ENCODE assay signal across 16 cellular contexts in the genomic region with DNA sequence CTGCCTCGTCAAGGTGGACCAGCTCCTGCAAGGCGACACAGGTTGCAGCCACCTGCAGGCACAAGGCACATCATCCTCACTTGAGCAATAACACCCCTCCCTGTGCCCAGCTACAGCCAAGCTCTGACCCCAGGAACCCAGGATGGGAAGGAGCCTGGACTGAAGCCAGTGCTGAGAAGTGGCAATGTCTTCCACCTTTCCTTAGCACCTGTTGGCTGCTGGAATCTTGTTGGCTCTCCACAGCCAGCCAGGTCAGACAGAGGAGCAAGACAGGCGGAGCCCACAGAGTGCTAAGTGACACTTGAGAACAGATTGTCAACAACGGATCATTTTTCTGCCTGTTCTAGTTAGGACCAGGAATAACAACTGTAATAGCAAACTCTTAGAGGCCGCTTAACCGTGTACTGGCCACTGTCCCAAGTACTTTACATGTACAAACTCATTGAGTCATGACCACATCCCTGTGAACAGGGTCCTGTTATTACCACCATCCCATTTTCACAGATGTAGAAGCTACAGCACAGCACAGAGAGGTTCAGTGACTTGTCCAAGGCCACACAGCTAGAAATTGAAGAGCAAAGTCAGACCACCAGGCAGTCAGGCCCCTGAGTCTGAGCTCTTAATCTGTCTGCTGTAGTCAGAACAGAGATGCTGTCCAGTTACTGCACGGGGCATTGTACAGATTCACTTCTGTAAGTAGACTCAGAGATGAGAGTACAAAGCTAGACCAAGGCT. TPM values are rescaled to one million over a fixed set of nuclear protein-coding genes. Genes with fewer than 3 reads are reported as not detected.
DNase-seq lines count a peak whose midpoint lies in the region; ATAC-seq and TF ChIP-seq lines count a peak whose summit lies in the region.
"Had no signal": no experiment of that assay in that cellular context is flagged by ENCODE, and none has a peak within 500 bp of the region (broad histone marks: within the 10 kb centered on the region; RNA-seq: fewer than 3 reads in every experiment).

No MANE protein-coding gene starts in this region.

- no peaks in the 10 kb centered on the region for H3K9me3 ChIP-seq in lower lobe of right lung
- H3K9me3 ChIP-seq: HAP-1 had no signal

- no peak for TF ChIP-seq CTCF in lower lobe of right lung (IDR thresholded peaks at IDR 0.05)

- H3K27ac ChIP-seq in lower lobe of right lung = no peak overlapping the region
- H3K27ac ChIP-seq: HL-60, SK-N-MC had no signal

- no peaks in the 10 kb centered on the region for H3K36me3 ChIP-seq in lower lobe of right lung

- DNase-seq in DMS79 (lab: John Stamatoyannopoulos, UW) (peak; percentile 83), NCI-H187 treated with DMSO at 0.1 percent for 48 hours (lab: John Stamatoyannopoulos, UW) (peak; percentile 72), NCI-H2196 treated with DMSO at 0.1 percent for 48 hours (lab: John Stamatoyannopoulos, UW; ENCODE audit: unreplicated experiment) (peak; percentile 63), lower lobe of right lung (peak; percentile 66), NCI-H226 (no peak), 8988T (no peak), NCI-H1092 treated with DMSO at 0.1 percent for 48 hours (lab: John Stamatoyannopoulos, UW) (no peak)
- no peak for DNase-seq in NK-92 treated with Interleukin-12 subunit alpha and Interleukin-12 subunit beta, amount 100 ng/mL, for 24 hours (lab: John Stamatoyannopoulos, UW)
- DNase-seq: ACHN, AML-193, NCI-H2227 treated with DMSO at 0.1 percent for 48 hours, NCI-H526 treated with DMSO at 0.1 percent for 48 hours had no signal

- H3K4me3 ChIP-seq in lower lobe of right lung = no peak overlapping the region
- H3K4me3 ChIP-seq: HAP-1, SK-N-MC had no signal

- H3K4me1 ChIP-seq in lower lobe of right lung = no peaks in the 10 kb centered on the region
- H3K4me1 ChIP-seq: HAP-1 had no signal

- intact Hi-C loops in lower lobe of right lung (cut with DNase I) = no loop called here

- H3K27me3 ChIP-seq in lower lobe of right lung (ENCODE audit: low read depth) = no peaks in the 10 kb centered on the region

- peak; percentile 93 for ATAC-seq in lower lobe of right lung
- ATAC-seq: Panc1 had no signal

RNA-seq across cellular contexts. Expression of a gene that starts 45.6 kb away (rescaled TPM):
- total RNA-seq in lower lobe of right lung = 3.3 TPM

RNA-seq across cellular contexts. Expression of a gene that starts 45.8 kb away (rescaled TPM):
- total RNA-seq in lower lobe of right lung = 84.3 TPM

Comparison
In these comparisons a context has a peak if more than half of its experiments do, and no peak if none do; other contexts are left out.
1. DNase-seq: peak in DMS79 (single experiment), NCI-H187 treated with DMSO at 0.1 percent for 48 hours (single experiment), NCI-H2196 treated with DMSO at 0.1 percent for 48 hours (single experiment) and lower lobe of right lung (single experiment); none in NCI-H226 (single experiment), 8988T (single experiment), NCI-H1092 treated with DMSO at 0.1 percent for 48 hours (single experiment) and NK-92 treated with Interleukin-12 subunit alpha and Interleukin-12 subunit beta, amount 100 ng/mL, for 24 hours (single experiment).